25 cellular contexts compared by ENCODE assay signal in genomic region chr12:106692896-106693295, GRCh38.
DNase-seq lines count a peak whose midpoint lies in the region; ATAC-seq and TF ChIP-seq lines count a peak whose summit lies in the region.
"Had no signal": no experiment of that assay in that cellular context is flagged by ENCODE, and none has a peak within 500 bp of the region (broad histone marks: within the 10 kb centered on the region; RNA-seq: fewer than 3 reads in every experiment).

No MANE protein-coding gene starts in this region.

- H3K4me1 Mint-ChIP-seq in nephron progenitor cell: no peaks in the 10 kb centered on the region
- no peaks in the 10 kb centered on the region for H3K4me1 Mint-ChIP-seq in osteocyte (ENCODE audit: unreplicated experiment)
- H3K4me1 Mint-ChIP-seq: CD14-positive monocyte; CD4-positive, CD25-positive, alpha-beta regulatory T cell had no signal

- DNase-seq in caudate nucleus (lab: John Stamatoyannopoulos, UW) (no peak), nephron progenitor cell (no peak), osteocyte (ENCODE audit: extremely low spot score, unreplicated experiment) (peak; percentile 6), RWPE1 (ENCODE audit: low spot score) (no peak), RPMI8226 (no peak)
- DNase-seq in activated CD8-positive, alpha-beta memory T cell treated with anti-CD3 and anti-CD28 coated beads for 24 hours: no peak
- DNase-seq: 8988T; ACHN; BE2C; C1 segment of cervical spinal cord; CD4-positive, alpha-beta memory T cell; CD4-positive, CD25-positive, alpha-beta regulatory T cell; CD8-positive, alpha-beta memory T cell; COR-L47; DMS 273 treated with DMSO at 0.1 percent for 48 hours; DMS153; DMS53; DMS79; DND-41; EL; GDM1 had no signal

- H3K27me3 Mint-ChIP-seq in nephron progenitor cell (ENCODE audit: low read depth, poor library complexity) (peaks cover 11% of the 10 kb centered on the region), osteocyte (ENCODE audit: unreplicated experiment) (no peaks in the 10 kb centered on the region)
- H3K27me3 Mint-ChIP-seq: CD4-positive, alpha-beta memory T cell had no signal

- TF ChIP-seq CTCF in nephron progenitor cell (IDR thresholded peaks at IDR 0.05) (no peak), osteocyte (IDR thresholded peaks at IDR 0.05) (no peak), RWPE1 (conservative IDR thresholded peaks at IDR 0.05; ENCODE audit: low read depth) (no peak)

- H3K4me3 Mint-ChIP-seq in nephron progenitor cell (no peak overlapping the region), osteocyte (ENCODE audit: unreplicated experiment) (no peak overlapping the region)
- H3K4me3 Mint-ChIP-seq: CD14-positive monocyte; CD4-positive, alpha-beta memory T cell; CD4-positive, CD25-positive, alpha-beta regulatory T cell; CD8-positive, alpha-beta memory T cell had no signal

- H3K27ac Mint-ChIP-seq in nephron progenitor cell: peak overlapping the region; percentile 57
- no peak overlapping the region for H3K27ac Mint-ChIP-seq in osteocyte (ENCODE audit: unreplicated experiment)
- H3K27ac Mint-ChIP-seq: CD14-positive monocyte; CD4-positive, alpha-beta memory T cell; CD4-positive, CD25-positive, alpha-beta regulatory T cell had no signal

- H3K9me3 Mint-ChIP-seq in nephron progenitor cell: peaks cover 8% of the 10 kb centered on the region
- H3K9me3 Mint-ChIP-seq in osteocyte (ENCODE audit: unreplicated experiment): no peaks in the 10 kb centered on the region

- POLR2A ChIA-PET in RWPE1 (lab: Yijun Ruan, JAX; ENCODE audit: low non-redundant PET): no interaction called here

- H3K36me3 Mint-ChIP-seq in nephron progenitor cell (ENCODE audit: low read depth) (no peaks in the 10 kb centered on the region), osteocyte (ENCODE audit: unreplicated experiment) (no peaks in the 10 kb centered on the region)
- H3K36me3 Mint-ChIP-seq: CD14-positive monocyte; CD4-positive, alpha-beta memory T cell; CD4-positive, CD25-positive, alpha-beta regulatory T cell had no signal

- H3K27ac ChIP-seq in caudate nucleus (ENCODE audit: low read depth, low read length) (peak overlapping the region; percentile 48), RWPE1 (no peak overlapping the region)
- H3K27ac ChIP-seq: BLaER1 had no signal

- CTCF ChIA-PET in RWPE1 (lab: Yijun Ruan, JAX): interaction anchor here (0.5 to 0.6 kb wide), 2 partner anchors 10 to 215 kb away, joined by 3 read pairs; no protein-coding TSS in a partner anchor

- no peak for ATAC-seq in GM18868 (IDR thresholded peaks at IDR 0.05; ENCODE audit: unreplicated experiment)
- ATAC-seq: GM12878 had no signal
